In the genomic region with DNA sequence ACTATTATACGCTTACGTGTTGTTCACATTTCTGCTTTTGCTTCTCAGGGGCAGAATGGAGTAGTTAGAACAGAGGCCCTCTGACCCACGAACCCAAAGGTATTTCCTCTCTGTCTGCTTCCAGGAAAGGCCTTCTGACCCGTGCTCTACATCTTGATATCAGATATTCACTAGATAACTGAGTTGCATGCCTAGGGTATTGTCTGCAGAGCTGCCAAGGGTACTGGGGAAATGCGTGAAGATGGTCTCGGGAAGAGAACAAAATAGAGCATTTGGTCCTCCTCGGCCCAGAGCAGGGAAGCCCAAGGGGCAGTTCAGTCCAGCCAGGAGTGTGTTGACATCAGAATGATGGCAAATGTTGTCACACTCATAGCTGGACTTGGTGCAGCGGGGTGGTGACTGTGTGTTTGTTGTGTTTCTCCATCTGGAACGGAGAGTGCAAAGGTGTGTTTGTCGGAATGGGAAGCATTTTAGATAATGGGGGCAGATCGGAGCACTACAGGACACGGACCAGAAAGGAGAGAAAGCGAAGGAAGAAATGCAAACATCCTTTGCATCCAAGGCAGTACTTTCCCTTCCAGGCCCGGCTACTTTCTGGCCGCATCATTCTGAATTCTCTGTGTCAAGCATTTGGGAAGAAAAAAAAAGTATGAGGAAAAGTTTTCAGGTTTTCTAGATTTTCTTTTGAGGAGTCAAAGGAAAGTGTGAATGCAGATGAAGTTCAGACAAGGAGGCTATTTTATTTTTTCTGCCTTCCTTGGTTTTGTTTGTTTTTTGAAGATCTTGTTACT, we compare ENCODE assay signal across 1 cellular context.
TF ChIP-seq lines count a peak whose summit lies in the region.

No MANE protein-coding gene starts in this region.

TF ChIP-seq in HepG2, 621 proteins besides CTCF, POLR2A, EP300 and RAD21 (continued from another document and continues in another):
- TF ChIP-seq TBP (CRISPR knock-in tag; IDR thresholded peaks at IDR 0.05) (no peak), RFXAP (CRISPR knock-in tag; IDR thresholded peaks at IDR 0.05; ENCODE audit: borderline replicate concordance) (no peak), CEBPG (CRISPR knock-in tag; IDR thresholded peaks at IDR 0.05) (peak; percentile 66), MTA3 (CRISPR knock-in tag; IDR thresholded peaks at IDR 0.05) (no peak), ETV5 (CRISPR knock-in tag; IDR thresholded peaks at IDR 0.05; ENCODE audit: borderline replicate concordance) (peak; percentile 9; the same call in 1 of the 2 replicates), POLR2AphosphoS5 (IDR thresholded peaks at IDR 0.05; ENCODE audit: low read depth, low read length) (no peak), ZNF343 (CRISPR knock-in tag; IDR thresholded peaks at IDR 0.05) (no peak), PAF1 (CRISPR knock-in tag; IDR thresholded peaks at IDR 0.05) (no peak), SP4 (CRISPR knock-in tag; IDR thresholded peaks at IDR 0.05) (0 out of 2 replicates have a peak, but pooled peaks have one; percentile 27), SOX5 (CRISPR knock-in tag; IDR thresholded peaks at IDR 0.05; ENCODE audit: borderline replicate concordance) (peak; percentile 72), RBFOX2 (IDR thresholded peaks at IDR 0.05; ENCODE audit: low read depth, low read length) (no peak), TAF15 (IDR thresholded peaks at IDR 0.05; ENCODE audit: low read depth, low read length, poor library complexity, severe bottlenecking) (no peak), ARNT2 (CRISPR knock-in tag; IDR thresholded peaks at IDR 0.05; ENCODE audit: low read depth) (no peak; the same call in 1 of the 2 replicates)
- TF ChIP-seq, protein P1, sequence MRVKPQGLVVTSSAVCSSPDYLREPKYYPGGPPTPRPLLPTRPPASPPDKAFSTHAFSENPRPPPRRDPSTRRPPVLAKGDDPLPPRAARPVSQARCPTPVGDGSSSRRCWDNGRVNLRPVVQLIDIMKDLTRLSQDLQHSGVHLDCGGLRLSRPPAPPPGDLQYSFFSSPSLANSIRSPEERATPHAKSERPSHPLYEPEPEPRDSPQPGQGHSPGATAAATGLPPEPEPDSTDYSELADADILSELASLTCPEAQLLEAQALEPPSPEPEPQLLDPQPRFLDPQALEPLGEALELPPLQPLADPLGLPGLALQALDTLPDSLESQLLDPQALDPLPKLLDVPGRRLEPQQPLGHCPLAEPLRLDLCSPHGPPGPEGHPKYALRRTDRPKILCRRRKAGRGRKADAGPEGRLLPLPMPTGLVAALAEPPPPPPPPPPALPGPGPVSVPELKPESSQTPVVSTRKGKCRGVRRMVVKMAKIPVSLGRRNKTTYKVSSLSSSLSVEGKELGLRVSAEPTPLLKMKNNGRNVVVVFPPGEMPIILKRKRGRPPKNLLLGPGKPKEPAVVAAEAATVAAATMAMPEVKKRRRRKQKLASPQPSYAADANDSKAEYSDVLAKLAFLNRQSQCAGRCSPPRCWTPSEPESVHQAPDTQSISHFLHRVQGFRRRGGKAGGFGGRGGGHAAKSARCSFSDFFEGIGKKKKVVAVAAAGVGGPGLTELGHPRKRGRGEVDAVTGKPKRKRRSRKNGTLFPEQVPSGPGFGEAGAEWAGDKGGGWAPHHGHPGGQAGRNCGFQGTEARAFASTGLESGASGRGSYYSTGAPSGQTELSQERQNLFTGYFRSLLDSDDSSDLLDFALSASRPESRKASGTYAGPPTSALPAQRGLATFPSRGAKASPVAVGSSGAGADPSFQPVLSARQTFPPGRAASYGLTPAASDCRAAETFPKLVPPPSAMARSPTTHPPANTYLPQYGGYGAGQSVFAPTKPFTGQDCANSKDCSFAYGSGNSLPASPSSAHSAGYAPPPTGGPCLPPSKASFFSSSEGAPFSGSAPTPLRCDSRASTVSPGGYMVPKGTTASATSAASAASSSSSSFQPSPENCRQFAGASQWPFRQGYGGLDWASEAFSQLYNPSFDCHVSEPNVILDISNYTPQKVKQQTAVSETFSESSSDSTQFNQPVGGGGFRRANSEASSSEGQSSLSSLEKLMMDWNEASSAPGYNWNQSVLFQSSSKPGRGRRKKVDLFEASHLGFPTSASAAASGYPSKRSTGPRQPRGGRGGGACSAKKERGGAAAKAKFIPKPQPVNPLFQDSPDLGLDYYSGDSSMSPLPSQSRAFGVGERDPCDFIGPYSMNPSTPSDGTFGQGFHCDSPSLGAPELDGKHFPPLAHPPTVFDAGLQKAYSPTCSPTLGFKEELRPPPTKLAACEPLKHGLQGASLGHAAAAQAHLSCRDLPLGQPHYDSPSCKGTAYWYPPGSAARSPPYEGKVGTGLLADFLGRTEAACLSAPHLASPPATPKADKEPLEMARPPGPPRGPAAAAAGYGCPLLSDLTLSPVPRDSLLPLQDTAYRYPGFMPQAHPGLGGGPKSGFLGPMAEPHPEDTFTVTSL (CRISPR knock-in tag; IDR thresholded peaks at IDR 0.05; ENCODE audit: borderline replicate concordance), result peak; percentile 46; the same call in 1 of the 2 replicates
- TF ChIP-seq, protein P2, sequence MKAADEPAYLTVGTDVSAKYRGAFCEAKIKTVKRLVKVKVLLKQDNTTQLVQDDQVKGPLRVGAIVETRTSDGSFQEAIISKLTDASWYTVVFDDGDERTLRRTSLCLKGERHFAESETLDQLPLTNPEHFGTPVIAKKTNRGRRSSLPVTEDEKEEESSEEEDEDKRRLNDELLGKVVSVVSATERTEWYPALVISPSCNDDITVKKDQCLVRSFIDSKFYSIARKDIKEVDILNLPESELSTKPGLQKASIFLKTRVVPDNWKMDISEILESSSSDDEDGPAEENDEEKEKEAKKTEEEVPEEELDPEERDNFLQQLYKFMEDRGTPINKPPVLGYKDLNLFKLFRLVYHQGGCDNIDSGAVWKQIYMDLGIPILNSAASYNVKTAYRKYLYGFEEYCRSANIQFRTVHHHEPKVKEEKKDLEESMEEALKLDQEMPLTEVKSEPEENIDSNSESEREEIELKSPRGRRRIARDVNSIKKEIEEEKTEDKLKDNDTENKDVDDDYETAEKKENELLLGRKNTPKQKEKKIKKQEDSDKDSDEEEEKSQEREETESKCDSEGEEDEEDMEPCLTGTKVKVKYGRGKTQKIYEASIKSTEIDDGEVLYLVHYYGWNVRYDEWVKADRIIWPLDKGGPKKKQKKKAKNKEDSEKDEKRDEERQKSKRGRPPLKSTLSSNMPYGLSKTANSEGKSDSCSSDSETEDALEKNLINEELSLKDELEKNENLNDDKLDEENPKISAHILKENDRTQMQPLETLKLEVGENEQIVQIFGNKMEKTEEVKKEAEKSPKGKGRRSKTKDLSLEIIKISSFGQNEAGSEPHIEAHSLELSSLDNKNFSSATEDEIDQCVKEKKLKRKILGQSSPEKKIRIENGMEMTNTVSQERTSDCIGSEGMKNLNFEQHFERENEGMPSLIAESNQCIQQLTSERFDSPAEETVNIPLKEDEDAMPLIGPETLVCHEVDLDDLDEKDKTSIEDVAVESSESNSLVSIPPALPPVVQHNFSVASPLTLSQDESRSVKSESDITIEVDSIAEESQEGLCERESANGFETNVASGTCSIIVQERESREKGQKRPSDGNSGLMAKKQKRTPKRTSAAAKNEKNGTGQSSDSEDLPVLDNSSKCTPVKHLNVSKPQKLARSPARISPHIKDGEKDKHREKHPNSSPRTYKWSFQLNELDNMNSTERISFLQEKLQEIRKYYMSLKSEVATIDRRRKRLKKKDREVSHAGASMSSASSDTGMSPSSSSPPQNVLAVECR (CRISPR knock-in tag; IDR thresholded peaks at IDR 0.05; ENCODE audit: borderline replicate concordance), result peak; percentile 42; the same call in 1 of the 2 replicates
- TF ChIP-seq, protein P3, sequence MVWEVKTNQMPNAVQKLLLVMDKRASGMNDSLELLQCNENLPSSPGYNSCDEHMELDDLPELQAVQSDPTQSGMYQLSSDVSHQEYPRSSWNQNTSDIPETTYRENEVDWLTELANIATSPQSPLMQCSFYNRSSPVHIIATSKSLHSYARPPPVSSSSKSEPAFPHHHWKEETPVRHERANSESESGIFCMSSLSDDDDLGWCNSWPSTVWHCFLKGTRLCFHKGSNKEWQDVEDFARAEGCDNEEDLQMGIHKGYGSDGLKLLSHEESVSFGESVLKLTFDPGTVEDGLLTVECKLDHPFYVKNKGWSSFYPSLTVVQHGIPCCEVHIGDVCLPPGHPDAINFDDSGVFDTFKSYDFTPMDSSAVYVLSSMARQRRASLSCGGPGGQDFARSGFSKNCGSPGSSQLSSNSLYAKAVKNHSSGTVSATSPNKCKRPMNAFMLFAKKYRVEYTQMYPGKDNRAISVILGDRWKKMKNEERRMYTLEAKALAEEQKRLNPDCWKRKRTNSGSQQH (CRISPR knock-in tag; IDR thresholded peaks at IDR 0.05; ENCODE audit: low read depth), result 0 out of 2 replicates have a peak, but pooled peaks have one; percentile 35
- TF ChIP-seq, protein P4, sequence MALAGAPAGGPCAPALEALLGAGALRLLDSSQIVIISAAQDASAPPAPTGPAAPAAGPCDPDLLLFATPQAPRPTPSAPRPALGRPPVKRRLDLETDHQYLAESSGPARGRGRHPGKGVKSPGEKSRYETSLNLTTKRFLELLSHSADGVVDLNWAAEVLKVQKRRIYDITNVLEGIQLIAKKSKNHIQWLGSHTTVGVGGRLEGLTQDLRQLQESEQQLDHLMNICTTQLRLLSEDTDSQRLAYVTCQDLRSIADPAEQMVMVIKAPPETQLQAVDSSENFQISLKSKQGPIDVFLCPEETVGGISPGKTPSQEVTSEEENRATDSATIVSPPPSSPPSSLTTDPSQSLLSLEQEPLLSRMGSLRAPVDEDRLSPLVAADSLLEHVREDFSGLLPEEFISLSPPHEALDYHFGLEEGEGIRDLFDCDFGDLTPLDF (CRISPR knock-in tag; IDR thresholded peaks at IDR 0.05), result no peak
- TF ChIP-seq, protein P5, sequence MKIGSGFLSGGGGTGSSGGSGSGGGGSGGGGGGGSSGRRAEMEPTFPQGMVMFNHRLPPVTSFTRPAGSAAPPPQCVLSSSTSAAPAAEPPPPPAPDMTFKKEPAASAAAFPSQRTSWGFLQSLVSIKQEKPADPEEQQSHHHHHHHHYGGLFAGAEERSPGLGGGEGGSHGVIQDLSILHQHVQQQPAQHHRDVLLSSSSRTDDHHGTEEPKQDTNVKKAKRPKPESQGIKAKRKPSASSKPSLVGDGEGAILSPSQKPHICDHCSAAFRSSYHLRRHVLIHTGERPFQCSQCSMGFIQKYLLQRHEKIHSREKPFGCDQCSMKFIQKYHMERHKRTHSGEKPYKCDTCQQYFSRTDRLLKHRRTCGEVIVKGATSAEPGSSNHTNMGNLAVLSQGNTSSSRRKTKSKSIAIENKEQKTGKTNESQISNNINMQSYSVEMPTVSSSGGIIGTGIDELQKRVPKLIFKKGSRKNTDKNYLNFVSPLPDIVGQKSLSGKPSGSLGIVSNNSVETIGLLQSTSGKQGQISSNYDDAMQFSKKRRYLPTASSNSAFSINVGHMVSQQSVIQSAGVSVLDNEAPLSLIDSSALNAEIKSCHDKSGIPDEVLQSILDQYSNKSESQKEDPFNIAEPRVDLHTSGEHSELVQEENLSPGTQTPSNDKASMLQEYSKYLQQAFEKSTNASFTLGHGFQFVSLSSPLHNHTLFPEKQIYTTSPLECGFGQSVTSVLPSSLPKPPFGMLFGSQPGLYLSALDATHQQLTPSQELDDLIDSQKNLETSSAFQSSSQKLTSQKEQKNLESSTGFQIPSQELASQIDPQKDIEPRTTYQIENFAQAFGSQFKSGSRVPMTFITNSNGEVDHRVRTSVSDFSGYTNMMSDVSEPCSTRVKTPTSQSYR (CRISPR knock-in tag; IDR thresholded peaks at IDR 0.05; ENCODE audit: borderline replicate concordance), result peak; percentile 34; the same call in 1 of the 2 replicates
- TF ChIP-seq, protein P6, sequence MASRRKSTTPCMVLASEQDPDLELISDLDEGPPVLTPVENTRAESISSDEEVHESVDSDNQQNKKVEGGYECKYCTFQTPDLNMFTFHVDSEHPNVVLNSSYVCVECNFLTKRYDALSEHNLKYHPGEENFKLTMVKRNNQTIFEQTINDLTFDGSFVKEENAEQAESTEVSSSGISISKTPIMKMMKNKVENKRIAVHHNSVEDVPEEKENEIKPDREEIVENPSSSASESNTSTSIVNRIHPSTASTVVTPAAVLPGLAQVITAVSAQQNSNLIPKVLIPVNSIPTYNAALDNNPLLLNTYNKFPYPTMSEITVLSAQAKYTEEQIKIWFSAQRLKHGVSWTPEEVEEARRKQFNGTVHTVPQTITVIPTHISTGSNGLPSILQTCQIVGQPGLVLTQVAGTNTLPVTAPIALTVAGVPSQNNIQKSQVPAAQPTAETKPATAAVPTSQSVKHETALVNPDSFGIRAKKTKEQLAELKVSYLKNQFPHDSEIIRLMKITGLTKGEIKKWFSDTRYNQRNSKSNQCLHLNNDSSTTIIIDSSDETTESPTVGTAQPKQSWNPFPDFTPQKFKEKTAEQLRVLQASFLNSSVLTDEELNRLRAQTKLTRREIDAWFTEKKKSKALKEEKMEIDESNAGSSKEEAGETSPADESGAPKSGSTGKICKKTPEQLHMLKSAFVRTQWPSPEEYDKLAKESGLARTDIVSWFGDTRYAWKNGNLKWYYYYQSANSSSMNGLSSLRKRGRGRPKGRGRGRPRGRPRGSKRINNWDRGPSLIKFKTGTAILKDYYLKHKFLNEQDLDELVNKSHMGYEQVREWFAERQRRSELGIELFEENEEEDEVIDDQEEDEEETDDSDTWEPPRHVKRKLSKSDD (CRISPR knock-in tag; IDR thresholded peaks at IDR 0.05; ENCODE audit: low read depth), result peak; percentile 95
- TF ChIP-seq, protein P7, sequence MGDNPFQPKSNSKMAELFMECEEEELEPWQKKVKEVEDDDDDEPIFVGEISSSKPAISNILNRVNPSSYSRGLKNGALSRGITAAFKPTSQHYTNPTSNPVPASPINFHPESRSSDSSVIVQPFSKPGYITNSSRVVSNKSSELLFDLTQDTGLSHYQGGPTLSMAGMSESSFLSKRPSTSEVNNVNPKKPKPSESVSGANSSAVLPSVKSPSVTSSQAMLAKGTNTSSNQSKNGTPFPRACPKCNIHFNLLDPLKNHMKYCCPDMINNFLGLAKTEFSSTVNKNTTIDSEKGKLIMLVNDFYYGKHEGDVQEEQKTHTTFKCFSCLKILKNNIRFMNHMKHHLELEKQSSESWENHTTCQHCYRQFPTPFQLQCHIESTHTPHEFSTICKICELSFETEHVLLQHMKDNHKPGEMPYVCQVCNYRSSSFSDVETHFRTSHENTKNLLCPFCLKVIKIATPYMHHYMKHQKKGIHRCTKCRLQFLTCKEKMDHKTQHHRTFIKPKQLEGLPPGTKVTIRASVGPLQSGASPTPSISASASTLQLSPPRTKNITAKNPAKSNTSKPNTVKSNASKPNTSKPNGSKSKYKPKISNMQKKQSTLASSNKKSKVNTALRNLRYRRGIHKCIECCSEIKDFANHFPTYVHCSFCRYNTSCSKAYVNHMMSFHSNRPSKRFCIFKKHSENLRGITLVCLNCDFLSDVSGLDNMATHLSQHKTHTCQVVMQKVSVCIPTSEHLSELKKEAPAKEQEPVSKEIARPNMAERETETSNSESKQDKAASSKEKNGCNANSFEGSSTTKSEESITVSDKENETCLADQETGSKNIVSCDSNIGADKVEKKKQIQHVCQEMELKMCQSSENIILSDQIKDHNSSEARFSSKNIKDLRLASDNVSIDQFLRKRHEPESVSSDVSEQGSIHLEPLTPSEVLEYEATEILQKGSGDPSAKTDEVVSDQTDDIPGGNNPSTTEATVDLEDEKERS (CRISPR knock-in tag; IDR thresholded peaks at IDR 0.05), result 0 out of 2 replicates have a peak, but pooled peaks have one; percentile 27
- TF ChIP-seq, protein P8, sequence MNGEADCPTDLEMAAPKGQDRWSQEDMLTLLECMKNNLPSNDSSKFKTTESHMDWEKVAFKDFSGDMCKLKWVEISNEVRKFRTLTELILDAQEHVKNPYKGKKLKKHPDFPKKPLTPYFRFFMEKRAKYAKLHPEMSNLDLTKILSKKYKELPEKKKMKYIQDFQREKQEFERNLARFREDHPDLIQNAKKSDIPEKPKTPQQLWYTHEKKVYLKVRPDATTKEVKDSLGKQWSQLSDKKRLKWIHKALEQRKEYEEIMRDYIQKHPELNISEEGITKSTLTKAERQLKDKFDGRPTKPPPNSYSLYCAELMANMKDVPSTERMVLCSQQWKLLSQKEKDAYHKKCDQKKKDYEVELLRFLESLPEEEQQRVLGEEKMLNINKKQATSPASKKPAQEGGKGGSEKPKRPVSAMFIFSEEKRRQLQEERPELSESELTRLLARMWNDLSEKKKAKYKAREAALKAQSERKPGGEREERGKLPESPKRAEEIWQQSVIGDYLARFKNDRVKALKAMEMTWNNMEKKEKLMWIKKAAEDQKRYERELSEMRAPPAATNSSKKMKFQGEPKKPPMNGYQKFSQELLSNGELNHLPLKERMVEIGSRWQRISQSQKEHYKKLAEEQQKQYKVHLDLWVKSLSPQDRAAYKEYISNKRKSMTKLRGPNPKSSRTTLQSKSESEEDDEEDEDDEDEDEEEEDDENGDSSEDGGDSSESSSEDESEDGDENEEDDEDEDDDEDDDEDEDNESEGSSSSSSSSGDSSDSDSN (CRISPR knock-in tag; IDR thresholded peaks at IDR 0.05), result 0 out of 2 replicates have a peak, but pooled peaks have one; percentile 16
